1 cellular context compared by ENCODE assay signal in genomic region chr19:47005873-47006272, GRCh38.
A peak's percentile ranks its signal among the peaks of the same experiment; 100 is the strongest.
TF ChIP-seq lines count a peak whose summit lies in the region.

No MANE protein-coding gene starts in this region.

TF ChIP-seq in K562, 482 proteins besides CTCF, POLR2A, EP300 and RAD21 (continued from another document):
- peak in 1 of 2 experiments; percentile 96; a peak in 2 of 4 replicates for TF ChIP-seq MLLT1 (IDR thresholded peaks at IDR 0.05)
- TF ChIP-seq CREM (IDR thresholded peaks at IDR 0.05; ENCODE audit: low read depth), result 0 out of 2 replicates have a peak, but pooled peaks have one; percentile 8
- peak; percentile 97 for TF ChIP-seq ZBTB17 (CRISPR knock-in tag; IDR thresholded peaks at IDR 0.05)
- no peak for TF ChIP-seq CEBPG (CRISPR knock-in tag; IDR thresholded peaks at IDR 0.05)
- TF ChIP-seq CEBPG (tag; conservative IDR thresholded peaks at IDR 0.05 in 1 of 2, IDR thresholded peaks at IDR 0.05 in 1 of 2), result no peak
- TF ChIP-seq PKNOX1 (IDR thresholded peaks at IDR 0.05), result peak; percentile 29; the same call in 1 of the 2 replicates
- TF ChIP-seq ZMIZ1 (IDR thresholded peaks at IDR 0.05; ENCODE audit: low read depth in 2 of 2, low read length in 2 of 2), result peak in 1 of 2 experiments; percentile 69; a peak in 1 of 4 replicates
- TF ChIP-seq ZNF143 (CRISPR knock-in tag; IDR thresholded peaks at IDR 0.05), result no peak
- TF ChIP-seq ZNF23 (CRISPR knock-in tag; IDR thresholded peaks at IDR 0.05), result peak; percentile 98
